Comparison of ENCODE assay signal across 8 cellular contexts in genomic region chr3:49173116-49173791, GRCh38. TPM values are rescaled to one million over a fixed set of nuclear protein-coding genes. Genes with fewer than 3 reads are reported as not detected.
DNase-seq lines count a peak whose midpoint lies in the region; ATAC-seq and TF ChIP-seq lines count a peak whose summit lies in the region.
"Had no signal": no experiment of that assay in that cellular context is flagged by ENCODE, and none has a peak within 500 bp of the region (broad histone marks: within the 10 kb centered on the region; RNA-seq: fewer than 3 reads in every experiment).

No MANE protein-coding gene starts in this region.

- peaks cover 14 to 37% of the 10 kb centered on the region in 2 experiments; a peak in 3 of 4 replicates for H3K4me1 ChIP-seq in HCT116 (ENCODE audit: control insufficient read depth in 1 of 2, insufficient read depth in 2 of 2, low read length in 2 of 2)
- peaks cover 12% of the 10 kb centered on the region for H3K4me1 ChIP-seq in GM23248 (ENCODE audit: insufficient read depth)

- H3K9ac ChIP-seq in HCT116 (ENCODE audit: low read length): no peak overlapping the region
- peak overlapping the region; percentile 83 for H3K9ac ChIP-seq in neural cell (ENCODE audit: low read length)
- H3K9ac ChIP-seq in GM23248: no peak overlapping the region; the same call in 1 of the 2 replicates

- no peak overlapping the region for H3K4me3 ChIP-seq in HCT116 (replicated peaks in 1 of 2; ENCODE audit: low read depth in 1 of 2, low read length in 2 of 2)
- H3K4me3 ChIP-seq in neural cell (ENCODE audit: low read length): peak overlapping the region; percentile 76
- no peak overlapping the region for H3K4me3 ChIP-seq in GM23248

- TF ChIP-seq RAD21 in HCT116 (IDR thresholded peaks at IDR 0.05; ENCODE audit: low read depth) (no peak), neural cell (conservative IDR thresholded peaks at IDR 0.05) (no peak)

- H3K4me1 Mint-ChIP-seq in activated T-helper 17 cell treated with anti-CD3 and anti-CD28 coated beads, Interleukin-2, amount 50 U/mL, for 72 hours: peaks cover 5% of the 10 kb centered on the region

- H3K4me2 ChIP-seq in HCT116 (ENCODE audit: low read length): no peak overlapping the region
- peak overlapping the region; percentile 91 for H3K4me2 ChIP-seq in neural cell (ENCODE audit: low read length)
- H3K4me2 ChIP-seq in GM23248 (ENCODE audit: unreplicated experiment): no peak overlapping the region

- H3K27me3 ChIP-seq in HCT116 (ENCODE audit: insufficient read depth, low read length): no peaks in the 10 kb centered on the region
- H3K27me3 ChIP-seq in neural cell (ENCODE audit: insufficient read depth, low read depth, low read length): no peaks in the 10 kb centered on the region
- no peaks in the 10 kb centered on the region for H3K27me3 ChIP-seq in GM23248 (replicated peaks; ENCODE audit: insufficient read depth)

- no peak overlapping the region for H3K27ac Mint-ChIP-seq in activated T-helper 17 cell treated with anti-CD3 and anti-CD28 coated beads, Interleukin-2, amount 50 U/mL, for 72 hours
- H3K27ac Mint-ChIP-seq: dendritic cell treated with granulocyte-macrophage colony-stimulating factor and Interleukin-4, amounts not matched to agents 40 ng/mL and 50 ng/mL, for 4 days had no signal

- TF ChIP-seq CTCF in HCT116 (IDR thresholded peaks at IDR 0.05 in 2 of 3, conservative IDR thresholded peaks at IDR 0.05 in 1 of 3; ENCODE audit: borderline replicate concordance in 1 of 3, insufficient read depth in 1 of 3, low read depth in 2 of 3, low read length in 2 of 3) (no peak), neural cell (IDR thresholded peaks at IDR 0.05; ENCODE audit: poor library complexity, severe bottlenecking) (no peak)

- DNase-seq in HCT116 (ENCODE audit: low read depth, low spot score) (no peak), T-helper 1 cell (no peak), GM23248 (no peak)
- DNase-seq: NCI-H524 treated with DMSO at 0.1 percent for 48 hours had no signal

- TF ChIP-seq EP300 in neural cell (conservative IDR thresholded peaks at IDR 0.05; ENCODE audit: poor library complexity, severe bottlenecking): no peak

- POLR2A ChIA-PET in HCT116 (lab: Charles Lee): no interaction called here

- peak overlapping the region; percentile 7; the same call in 1 of the 2 replicates for H3K27ac ChIP-seq in HCT116 (ENCODE audit: low read depth, low read length)
- H3K27ac ChIP-seq in cingulate gyrus (ENCODE audit: low read depth, low read length): peak overlapping the region; percentile 87
- peak overlapping the region; percentile 86 for H3K27ac ChIP-seq in neural cell (ENCODE audit: low read length)
- H3K27ac ChIP-seq in GM23248: no peak overlapping the region

- H3F3A ChIP-seq in neural cell (ENCODE audit: insufficient read depth, low read length, poor library complexity, severe bottlenecking) (peaks cover 4% of the 10 kb centered on the region), GM23248 (ENCODE audit: insufficient read depth) (no peaks in the 10 kb centered on the region)

- H2AFZ ChIP-seq in HCT116 (ENCODE audit: low read depth, low read length, poor library complexity, severe bottlenecking): no peak overlapping the region
- H2AFZ ChIP-seq in neural cell (ENCODE audit: low read depth, low read length): no peak overlapping the region
- no peak overlapping the region for H2AFZ ChIP-seq in GM23248

- intact Hi-C loops in HCT116 (cut with micrococcal nuclease): loop anchor here (5.0 kb wide), 2 partner anchors 89 to 184 kb away; partner anchors contain the start of gene GPX1

- no peak for TF ChIP-seq POLR2A in HCT116 (IDR thresholded peaks at IDR 0.05; ENCODE audit: borderline replicate concordance, extremely low read depth, insufficient read depth, insufficient read length)

- H3K4me3 Mint-ChIP-seq in activated T-helper 17 cell treated with anti-CD3 and anti-CD28 coated beads, Interleukin-2, amount 50 U/mL, for 72 hours: no peak overlapping the region
- H3K4me3 Mint-ChIP-seq: dendritic cell treated with granulocyte-macrophage colony-stimulating factor and Interleukin-4, amounts not matched to agents 40 ng/mL and 50 ng/mL, for 4 days had no signal

- H3K36me3 ChIP-seq in HCT116 (ENCODE audit: control insufficient read depth in 1 of 2, insufficient read depth in 2 of 2, low read length in 2 of 2): no peaks in the 10 kb centered on the region
- no peaks in the 10 kb centered on the region for H3K36me3 ChIP-seq in neural cell (ENCODE audit: insufficient read depth, low read length)
- no peaks in the 10 kb centered on the region for H3K36me3 ChIP-seq in GM23248 (ENCODE audit: low read depth)

- no peaks in the 10 kb centered on the region for H3K27me3 Mint-ChIP-seq in activated T-helper 17 cell treated with anti-CD3 and anti-CD28 coated beads, Interleukin-2, amount 50 U/mL, for 72 hours

- RAD21 ChIA-PET in HCT116 (lab: Charles Lee; ENCODE audit: low non-redundant PET in 1 of 2, low total read pairs in 2 of 2, uncharacterized antibody in 2 of 2, unreplicated experiment in 2 of 2): no interaction called here

- H3K36me3 Mint-ChIP-seq in activated T-helper 17 cell treated with anti-CD3 and anti-CD28 coated beads, Interleukin-2, amount 50 U/mL, for 72 hours (ENCODE audit: low read depth): no peaks in the 10 kb centered on the region

- CTCF ChIA-PET in HCT116 (lab: Charles Lee): interaction anchor here (1.3 kb wide), 1 partner anchor 276 kb away, joined by 3 read pairs; no protein-coding TSS in a partner anchor

- WGBS in GM23248 (ENCODE audit: low coverage in 1 of 2, low lambda C conversion rate in 2 of 2, missing lambda C conversion rate in 2 of 2), 2 experiments: 48% methylated on average over 3 of the region's 3 CpGs

- no peak for ATAC-seq in HCT116
- ATAC-seq in activated T-helper 17 cell treated with anti-CD3 and anti-CD28 coated beads, Interleukin-2, amount 50 U/mL, for 72 hours (replicated peaks): no peak

- in situ Hi-C loops in GM23248 (cut with MboI): loop anchor here (25.0 kb wide), 1 partner anchor 264 kb away; the partner anchor contains the start of gene NICN1

- BruUV-seq in HCT116 (replicated peaks; lab: Mats Ljungman, UMichigan): no TSS peak

- H4K20me1 ChIP-seq in HCT116 (ENCODE audit: insufficient read depth): no peaks in the 10 kb centered on the region
- H4K20me1 ChIP-seq in neural cell (ENCODE audit: insufficient read depth): no peaks in the 10 kb centered on the region
- H4K20me1 ChIP-seq in GM23248 (ENCODE audit: insufficient read depth): no peaks in the 10 kb centered on the region

- H3K9me3 Mint-ChIP-seq in activated T-helper 17 cell treated with anti-CD3 and anti-CD28 coated beads, Interleukin-2, amount 50 U/mL, for 72 hours: no peaks in the 10 kb centered on the region
- H3K9me3 Mint-ChIP-seq: dendritic cell treated with granulocyte-macrophage colony-stimulating factor and Interleukin-4, amounts not matched to agents 40 ng/mL and 50 ng/mL, for 4 days had no signal

- H3K9me3 ChIP-seq in HCT116 (ENCODE audit: control insufficient read depth in 1 of 2, insufficient read depth in 1 of 2, low read depth in 1 of 2, low read length in 2 of 2): no peaks in the 10 kb centered on the region
- H3K9me3 ChIP-seq in neural cell (ENCODE audit: low read length): no peaks in the 10 kb centered on the region
- H3K9me3 ChIP-seq in GM23248 (ENCODE audit: low read depth): no peaks in the 10 kb centered on the region

- H3K9me2 ChIP-seq in HCT116 (ENCODE audit: insufficient read depth) (no peaks in the 10 kb centered on the region), neural cell (ENCODE audit: insufficient read depth, low read length) (no peaks in the 10 kb centered on the region), GM23248 (ENCODE audit: insufficient read depth) (no peaks in the 10 kb centered on the region)

- H3K79me2 ChIP-seq in HCT116 (ENCODE audit: insufficient read depth, low read length) (no peaks in the 10 kb centered on the region), neural cell (replicated peaks; ENCODE audit: insufficient read depth, low read length) (peaks cover 54% of the 10 kb centered on the region), GM23248 (ENCODE audit: insufficient read depth) (peaks cover 18% of the 10 kb centered on the region; the same call in 1 of the 2 replicates)

TF ChIP-seq in HCT116, 20 proteins besides CTCF, POLR2A, EP300 and RAD21 (continues in another document):
- TF ChIP-seq SRF (IDR thresholded peaks at IDR 0.05; ENCODE audit: low read depth) (no peak), POLR2AphosphoS5 (IDR thresholded peaks at IDR 0.05; ENCODE audit: low read depth, low read length) (no peak)

TF ChIP-seq in neural cell, 6 proteins besides CTCF, POLR2A, EP300 and RAD21:
- TF ChIP-seq POLR2AphosphoS5 (IDR thresholded peaks at IDR 0.05) (peak; percentile 13), SMC3 (conservative IDR thresholded peaks at IDR 0.05; ENCODE audit: poor library complexity) (no peak)

RNA-seq across cellular contexts. Expression of gene KLHDC8B, which starts 1.9 kb away (rescaled TPM):
- total RNA-seq in HCT116 (2021; ENCODE audit: unreplicated experiment): 10.4 TPM
- polyA plus RNA-seq in HCT116 (2012): 10.8 and 11.6 TPM in 2 replicates
- 64.2 and 65.1 TPM in 2 replicates for polyA plus RNA-seq in neural cell
- 49.9 and 54.8 TPM in 2 replicates for polyA minus RNA-seq in neural cell
- 19.5 and 22.5 TPM in 2 replicates for total RNA-seq in GM23248 (2014; rRNA removed; shearing (Covaris generic))
- polyA plus RNA-seq in GM23248 (2016; fragmentation: Nextera tagmentation; extraction: Ambion mirVana): 13.5 and 15.4 TPM in 2 replicates
- total RNA-seq in activated T-helper 17 cell treated with anti-CD3 and anti-CD28 coated beads, Interleukin-2, amount 50 U/mL, for 72 hours: 1 to 10 TPM; 1.0 to 3.7 TPM

RNA-seq across cellular contexts. Expression of gene CCDC71, which starts 7.1 kb away (rescaled TPM):
- total RNA-seq in HCT116 (2021; ENCODE audit: unreplicated experiment): 32.8 TPM
- 19.7 and 24.3 TPM in 2 replicates for polyA plus RNA-seq in HCT116 (2012)
- polyA plus RNA-seq in neural cell: 14.8 and 25.7 TPM in 2 replicates
- 37.2 and 38.5 TPM in 2 replicates for polyA minus RNA-seq in neural cell
- total RNA-seq in GM23248 (2014; rRNA removed; shearing (Covaris generic)): 35.4 and 39.7 TPM in 2 replicates
- 1.5 and 1.7 TPM in 2 replicates for polyA plus RNA-seq in GM23248 (2016; fragmentation: Nextera tagmentation; extraction: Ambion mirVana)
- total RNA-seq in activated T-helper 17 cell treated with anti-CD3 and anti-CD28 coated beads, Interleukin-2, amount 50 U/mL, for 72 hours: 10 to 100 TPM; 15.6 to 17.0 TPM

RNA-seq across cellular contexts. Expression of gene LAMB2, which starts 40.4 kb away (rescaled TPM):
- total RNA-seq in HCT116 (2021; ENCODE audit: unreplicated experiment): 213 TPM
- polyA plus RNA-seq in HCT116 (2012): 277 and 293 TPM in 2 replicates
- polyA plus RNA-seq in neural cell: 2.0 and 15.9 TPM in 2 replicates
- polyA minus RNA-seq in neural cell: 1.5 and 4.1 TPM in 2 replicates
- total RNA-seq in GM23248 (2014; rRNA removed; shearing (Covaris generic)): 894 and 1,064 TPM in 2 replicates
- polyA plus RNA-seq in GM23248 (2016; fragmentation: Nextera tagmentation; extraction: Ambion mirVana): 539 and 542 TPM in 2 replicates
- under 1 TPM in 1 of 2 donors, not detected in 1; 0.79 TPM for total RNA-seq in activated T-helper 17 cell treated with anti-CD3 and anti-CD28 coated beads, Interleukin-2, amount 50 U/mL, for 72 hours

RNA-seq across cellular contexts. Expression of gene USP19, which starts 52.6 kb away (rescaled TPM):
- 92.8 TPM for total RNA-seq in HCT116 (2021; ENCODE audit: unreplicated experiment)
- polyA plus RNA-seq in HCT116 (2012): 58.3 and 75.2 TPM in 2 replicates
- 58.5 and 62.0 TPM in 2 replicates for polyA plus RNA-seq in neural cell
- 64.7 and 67.2 TPM in 2 replicates for polyA minus RNA-seq in neural cell
- total RNA-seq in GM23248 (2014; rRNA removed; shearing (Covaris generic)): 31.6 and 46.4 TPM in 2 replicates
- 16.3 and 17.0 TPM in 2 replicates for polyA plus RNA-seq in GM23248 (2016; fragmentation: Nextera tagmentation; extraction: Ambion mirVana)
- 10 to 100 TPM; 33.4 to 36.0 TPM for total RNA-seq in activated T-helper 17 cell treated with anti-CD3 and anti-CD28 coated beads, Interleukin-2, amount 50 U/mL, for 72 hours

Comparison
In these comparisons a context has a peak if more than half of its experiments do, and no peak if none do; other contexts are left out.
1. RNA of gene LAMB2, which starts 40.4 kb away (total RNA-seq): 894 to 1,064 TPM in GM23248 and 213 TPM in HCT116 (single experiment); 0.79 TPM in activated T-helper 17 cell treated with anti-CD3 and anti-CD28 coated beads, Interleukin-2, amount 50 U/mL, for 72 hours; every median in the first group is over 100 times any median in the second.